ENCODE assay signal across 18 cellular contexts in genomic region chr4:24428850-24429249, GRCh38.
"Had no signal": no experiment of that assay in that cellular context is flagged by ENCODE, and none has a peak within 500 bp of the region (broad histone marks: within the 10 kb centered on the region; RNA-seq: fewer than 3 reads in every experiment).

No MANE protein-coding gene starts in this region.

- H3K27ac Mint-ChIP-seq: activated CD4-positive, alpha-beta T cell treated with anti-CD3 and anti-CD28 coated beads, Interleukin-2, amount 10 ng/mL, durations not matched to agents 7 days and 5 days; activated CD8-positive, alpha-beta T cell treated with anti-CD3 and anti-CD28 coated beads, Interleukin-2, amount 10 ng/mL, durations not matched to agents 7 days and 5 days; activated naive CD4-positive, alpha-beta T cell treated with anti-CD3 and anti-CD28 coated beads, Interleukin-2, amount 10 ng/mL, durations not matched to agents 7 days and 5 days; activated naive CD8-positive, alpha-beta T cell treated with anti-CD3 and anti-CD28 coated beads, Interleukin-2, amount 50 U/mL, for 24 hours; activated T-cell treated with anti-CD3 and anti-CD28 coated beads, Interleukin-2, amount 50 U/mL, for 24 hours; natural killer cell treated with Interleukin-12 subunit alpha and Interleukin-12 subunit beta and Interleukin-15 and Interleukin-18, amount 100 ng/mL, for 72 hours had no signal

- H3K4me1 ChIP-seq: heart right ventricle, lower lobe of right lung, tibial nerve, uterus had no signal

- H3K27me3 ChIP-seq: heart right ventricle, tibial nerve, uterus had no signal

- H3K4me3 ChIP-seq: heart right ventricle, lower lobe of right lung, tibial nerve, uterus had no signal

- H3K27ac ChIP-seq: heart right ventricle, lower lobe of right lung, tibial nerve, uterus had no signal

- ATAC-seq: activated CD4-positive, CD25-positive, alpha-beta regulatory T cell treated with anti-CD3 and anti-CD28 coated beads, Interleukin-2, amount 50 U/mL, for 24 hours; activated CD8-positive, alpha-beta T cell treated with anti-CD3 and anti-CD28 coated beads, Interleukin-2, amount 10 ng/mL, durations not matched to agents 7 days and 5 days; activated naive CD8-positive, alpha-beta T cell treated with anti-CD3 and anti-CD28 coated beads, Interleukin-2, amount 50 U/mL, for 24 hours; esophagus mucosa; heart right ventricle; lower lobe of right lung; natural killer cell treated with Interleukin-12 subunit alpha and Interleukin-12 subunit beta and Interleukin-15 and Interleukin-18, amount 100 ng/mL, for 72 hours; stimulated activated naive CD8-positive, alpha-beta T cell treated with anti-CD3 and anti-CD28 coated beads, Interleukin-15, Interleukin-2, amounts not matched to agents 100 U/mL and 50 U/mL, for 24 hours had no signal

- H3K4me3 Mint-ChIP-seq: activated CD4-positive, alpha-beta T cell treated with anti-CD3 and anti-CD28 coated beads, Interleukin-2, amount 10 ng/mL, durations not matched to agents 7 days and 5 days; activated CD8-positive, alpha-beta T cell treated with anti-CD3 and anti-CD28 coated beads, Interleukin-2, amount 10 ng/mL, durations not matched to agents 7 days and 5 days; activated naive CD4-positive, alpha-beta T cell treated with anti-CD3 and anti-CD28 coated beads, Interleukin-2, amount 10 ng/mL, durations not matched to agents 7 days and 5 days; activated naive CD8-positive, alpha-beta T cell treated with anti-CD3 and anti-CD28 coated beads, Interleukin-2, amount 50 U/mL, for 24 hours; activated T-cell treated with anti-CD3 and anti-CD28 coated beads, Interleukin-2, amount 50 U/mL, for 24 hours; central memory CD8-positive, alpha-beta T cell; natural killer cell treated with Interleukin-12 subunit alpha and Interleukin-12 subunit beta and Interleukin-15 and Interleukin-18, amount 100 ng/mL, for 72 hours had no signal

- H3K36me3 ChIP-seq: heart right ventricle, lower lobe of right lung, tibial nerve, uterus had no signal

- DNase-seq: activated CD4-positive, alpha-beta T cell treated with anti-CD3 and anti-CD28 coated beads, Interleukin-2, amount 10 ng/mL, durations not matched to agents 7 days and 5 days; activated CD8-positive, alpha-beta T cell treated with anti-CD3 and anti-CD28 coated beads, Interleukin-2, amount 10 ng/mL, durations not matched to agents 7 days and 5 days; activated naive CD4-positive, alpha-beta T cell treated with anti-CD3 and anti-CD28 coated beads, Interleukin-2, amount 10 ng/mL, durations not matched to agents 7 days and 5 days; activated naive CD8-positive, alpha-beta T cell treated with anti-CD3 and anti-CD28 coated beads, Interleukin-2, amount 50 U/mL, for 24 hours; activated T-cell treated with anti-CD3 and anti-CD28 coated beads, Interleukin-2, amount 50 U/mL, for 24 hours; anterior cingulate cortex; effector CD4-positive, alpha-beta T cell; heart right ventricle; lower lobe of right lung; posterior cingulate gyrus; stimulated activated CD4-positive, alpha-beta T cell treated with anti-CD3 and anti-CD28 coated beads, Interleukin-2, amount 100 ng/mL, for 24 hours; stimulated activated naive CD8-positive, alpha-beta T cell treated with anti-CD3 and anti-CD28 coated beads, Interleukin-15, Interleukin-2, amounts not matched to agents 100 U/mL and 50 U/mL, for 24 hours; uterus had no signal

- H3K9me3 Mint-ChIP-seq: activated CD4-positive, alpha-beta T cell treated with anti-CD3 and anti-CD28 coated beads, Interleukin-2, amount 10 ng/mL, durations not matched to agents 7 days and 5 days; activated naive CD4-positive, alpha-beta T cell treated with anti-CD3 and anti-CD28 coated beads, Interleukin-2, amount 10 ng/mL, durations not matched to agents 7 days and 5 days; activated naive CD8-positive, alpha-beta T cell treated with anti-CD3 and anti-CD28 coated beads, Interleukin-2, amount 50 U/mL, for 24 hours; activated T-cell treated with anti-CD3 and anti-CD28 coated beads, Interleukin-2, amount 50 U/mL, for 24 hours; central memory CD8-positive, alpha-beta T cell; natural killer cell treated with Interleukin-12 subunit alpha and Interleukin-12 subunit beta and Interleukin-15 and Interleukin-18, amount 100 ng/mL, for 72 hours had no signal

- H3K4me1 Mint-ChIP-seq: activated CD4-positive, alpha-beta T cell treated with anti-CD3 and anti-CD28 coated beads, Interleukin-2, amount 10 ng/mL, durations not matched to agents 7 days and 5 days; activated naive CD4-positive, alpha-beta T cell treated with anti-CD3 and anti-CD28 coated beads, Interleukin-2, amount 10 ng/mL, durations not matched to agents 7 days and 5 days; activated naive CD8-positive, alpha-beta T cell treated with anti-CD3 and anti-CD28 coated beads, Interleukin-2, amount 50 U/mL, for 24 hours; central memory CD8-positive, alpha-beta T cell had no signal

- H3K9me3 ChIP-seq: heart right ventricle, lower lobe of right lung, tibial nerve, uterus had no signal

- H3K27me3 Mint-ChIP-seq: activated CD4-positive, alpha-beta T cell treated with anti-CD3 and anti-CD28 coated beads, Interleukin-2, amount 10 ng/mL, durations not matched to agents 7 days and 5 days; activated naive CD4-positive, alpha-beta T cell treated with anti-CD3 and anti-CD28 coated beads, Interleukin-2, amount 10 ng/mL, durations not matched to agents 7 days and 5 days had no signal

- H3K36me3 Mint-ChIP-seq: activated naive CD4-positive, alpha-beta T cell treated with anti-CD3 and anti-CD28 coated beads, Interleukin-2, amount 10 ng/mL, durations not matched to agents 7 days and 5 days; natural killer cell treated with Interleukin-12 subunit alpha and Interleukin-12 subunit beta and Interleukin-15 and Interleukin-18, amount 100 ng/mL, for 72 hours had no signal
